In genomic region chr19:13007292-13008045, GRCh38 we compare ENCODE assay signal across 1 cellular context.
TF ChIP-seq lines count a peak whose summit lies in the region.

No MANE protein-coding gene starts in this region.

TF ChIP-seq in SK-N-SH treated with all-trans-retinoic acid at 6 μM for 48 hours, 23 proteins besides CTCF, POLR2A, EP300 and RAD21 (continued from another document):
- TF ChIP-seq CSRNP3 (CRISPR knock-in tag; IDR thresholded peaks at IDR 0.05) (no peak), ZFP3 (CRISPR knock-in tag; IDR thresholded peaks at IDR 0.05) (no peak), ZNF565 (CRISPR knock-in tag; conservative IDR thresholded peaks at IDR 0.05; ENCODE audit: low read depth) (no peak)
- TF ChIP-seq, protein P1, sequence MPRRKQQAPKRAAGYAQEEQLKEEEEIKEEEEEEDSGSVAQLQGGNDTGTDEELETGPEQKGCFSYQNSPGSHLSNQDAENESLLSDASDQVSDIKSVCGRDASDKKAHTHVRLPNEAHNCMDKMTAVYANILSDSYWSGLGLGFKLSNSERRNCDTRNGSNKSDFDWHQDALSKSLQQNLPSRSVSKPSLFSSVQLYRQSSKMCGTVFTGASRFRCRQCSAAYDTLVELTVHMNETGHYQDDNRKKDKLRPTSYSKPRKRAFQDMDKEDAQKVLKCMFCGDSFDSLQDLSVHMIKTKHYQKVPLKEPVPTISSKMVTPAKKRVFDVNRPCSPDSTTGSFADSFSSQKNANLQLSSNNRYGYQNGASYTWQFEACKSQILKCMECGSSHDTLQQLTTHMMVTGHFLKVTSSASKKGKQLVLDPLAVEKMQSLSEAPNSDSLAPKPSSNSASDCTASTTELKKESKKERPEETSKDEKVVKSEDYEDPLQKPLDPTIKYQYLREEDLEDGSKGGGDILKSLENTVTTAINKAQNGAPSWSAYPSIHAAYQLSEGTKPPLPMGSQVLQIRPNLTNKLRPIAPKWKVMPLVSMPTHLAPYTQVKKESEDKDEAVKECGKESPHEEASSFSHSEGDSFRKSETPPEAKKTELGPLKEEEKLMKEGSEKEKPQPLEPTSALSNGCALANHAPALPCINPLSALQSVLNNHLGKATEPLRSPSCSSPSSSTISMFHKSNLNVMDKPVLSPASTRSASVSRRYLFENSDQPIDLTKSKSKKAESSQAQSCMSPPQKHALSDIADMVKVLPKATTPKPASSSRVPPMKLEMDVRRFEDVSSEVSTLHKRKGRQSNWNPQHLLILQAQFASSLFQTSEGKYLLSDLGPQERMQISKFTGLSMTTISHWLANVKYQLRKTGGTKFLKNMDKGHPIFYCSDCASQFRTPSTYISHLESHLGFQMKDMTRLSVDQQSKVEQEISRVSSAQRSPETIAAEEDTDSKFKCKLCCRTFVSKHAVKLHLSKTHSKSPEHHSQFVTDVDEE (CRISPR knock-in tag; IDR thresholded peaks at IDR 0.05), result no peak
